11 cellular contexts compared by ENCODE assay signal in genomic region chr17:57288034-57288752, GRCh38. TPM values are rescaled to one million over a fixed set of nuclear protein-coding genes. Genes with fewer than 3 reads are reported as not detected.
DNase-seq lines count a peak whose midpoint lies in the region; ATAC-seq and TF ChIP-seq lines count a peak whose summit lies in the region.
"Had no signal": no experiment of that assay in that cellular context is flagged by ENCODE, and none has a peak within 500 bp of the region (broad histone marks: within the 10 kb centered on the region; RNA-seq: fewer than 3 reads in every experiment).

No MANE protein-coding gene starts in this region.

- CTCF ChIA-PET in Caco-2 (lab: Charles Lee): no interaction called here

- DNase-seq in Caco-2 (no peak), left cardiac atrium (peak; percentile 54), prostate gland (ENCODE audit: low spot score) (no peak), DMS53 treated with DMSO at 0.1 percent for 48 hours (lab: John Stamatoyannopoulos, UW; ENCODE audit: unreplicated experiment) (no peak), NCI-H1436 (lab: John Stamatoyannopoulos, UW) (no peak), kidney glomerular epithelial cell (lab: John Stamatoyannopoulos, UW) (no peak)
- no peak for DNase-seq in activated T-helper 1 cell treated with anti-CD3 and anti-CD28 coated beads, Interleukin-12 subunit alpha, Interleukin-12 subunit beta, Interleukin-2, Interleukin-4 antibody, amounts not matched to agents 30 ng/mL and 10 ng/mL and 1 ng/mL, durations not matched to agents 14 hours and 24 hours and 36 hours (ENCODE audit: low spot score)
- DNase-seq: activated naive CD4-positive, alpha-beta T cell treated with anti-CD3 and anti-CD28 coated beads for 36 hours; effector memory CD4-positive, alpha-beta T cell; NCI-H2171 had no signal

- no peak overlapping the region for H3K4me3 Mint-ChIP-seq in Caco-2 (ENCODE audit: unreplicated experiment)
- H3K4me3 Mint-ChIP-seq in activated T-helper 1 cell treated with anti-CD3 and anti-CD28 coated beads, Interleukin-12 subunit alpha, Interleukin-12 subunit beta, Interleukin-2, Interleukin-4 antibody, amounts not matched to agents 30 ng/mL and 10 ng/mL and 1 ng/mL, durations not matched to agents 14 hours and 24 hours and 36 hours: no peak overlapping the region
- H3K4me3 Mint-ChIP-seq: activated naive CD4-positive, alpha-beta T cell treated with anti-CD3 and anti-CD28 coated beads for 36 hours had no signal

- H3K27me3 Mint-ChIP-seq in Caco-2 (ENCODE audit: insufficient read depth, unreplicated experiment): no peaks in the 10 kb centered on the region
- no peaks in the 10 kb centered on the region for H3K27me3 Mint-ChIP-seq in activated T-helper 1 cell treated with anti-CD3 and anti-CD28 coated beads, Interleukin-12 subunit alpha, Interleukin-12 subunit beta, Interleukin-2, Interleukin-4 antibody, amounts not matched to agents 30 ng/mL and 10 ng/mL and 1 ng/mL, durations not matched to agents 14 hours and 24 hours and 36 hours (ENCODE audit: insufficient read depth)

- peaks cover 63% of the 10 kb centered on the region for H3K36me3 Mint-ChIP-seq in Caco-2 (ENCODE audit: insufficient read depth, unreplicated experiment)
- peaks cover 36% of the 10 kb centered on the region for H3K36me3 Mint-ChIP-seq in activated T-helper 1 cell treated with anti-CD3 and anti-CD28 coated beads, Interleukin-12 subunit alpha, Interleukin-12 subunit beta, Interleukin-2, Interleukin-4 antibody, amounts not matched to agents 30 ng/mL and 10 ng/mL and 1 ng/mL, durations not matched to agents 14 hours and 24 hours and 36 hours (ENCODE audit: low read depth)

- intact Hi-C loops in Caco-2 (cut with micrococcal nuclease; ENCODE audit: unreplicated experiment): no loop called here
- intact Hi-C loops in activated T-helper 1 cell treated with anti-CD3 and anti-CD28 coated beads, Interleukin-12 subunit alpha, Interleukin-12 subunit beta, Interleukin-2, Interleukin-4 antibody, amounts not matched to agents 30 ng/mL and 10 ng/mL and 1 ng/mL, durations not matched to agents 14 hours and 24 hours and 36 hours (cut with micrococcal nuclease): loop anchor here (5.0 kb wide), 1 partner anchor 314 kb away; no protein-coding TSS in a partner anchor
- intact Hi-C loops in left cardiac atrium (cut with DNase I): no loop called here
- intact Hi-C loops in prostate gland (cut with DNase I): no loop called here

- no TSS peak for BruUV-seq in Caco-2 (replicated peaks; lab: Mats Ljungman, UMichigan)

- H3K9me3 Mint-ChIP-seq in Caco-2 (ENCODE audit: unreplicated experiment): no peaks in the 10 kb centered on the region
- H3K9me3 Mint-ChIP-seq in activated T-helper 1 cell treated with anti-CD3 and anti-CD28 coated beads, Interleukin-12 subunit alpha, Interleukin-12 subunit beta, Interleukin-2, Interleukin-4 antibody, amounts not matched to agents 30 ng/mL and 10 ng/mL and 1 ng/mL, durations not matched to agents 14 hours and 24 hours and 36 hours: no peaks in the 10 kb centered on the region
- H3K9me3 Mint-ChIP-seq: activated naive CD4-positive, alpha-beta T cell treated with anti-CD3 and anti-CD28 coated beads for 36 hours had no signal

- 30% methylated on average over 10 of the region's 10 CpGs for WGBS in prostate gland

- H3K9me3 ChIP-seq in Caco-2: no peaks in the 10 kb centered on the region
- H3K9me3 ChIP-seq in prostate gland: no peaks in the 10 kb centered on the region

- no peak for TF ChIP-seq POLR2A in prostate gland (IDR thresholded peaks at IDR 0.05)

- H3K27me3 ChIP-seq in Caco-2 (replicated peaks; ENCODE audit: control insufficient read depth, insufficient read depth, low read length) (no peaks in the 10 kb centered on the region), prostate gland (replicated peaks; ENCODE audit: insufficient read depth) (no peaks in the 10 kb centered on the region)

- H3K4me1 ChIP-seq in Caco-2: peaks cover 30% of the 10 kb centered on the region
- peaks cover 20% of the 10 kb centered on the region for H3K4me1 ChIP-seq in prostate gland (replicated peaks)

- H3K36me3 ChIP-seq in Caco-2 (ENCODE audit: control insufficient read depth, insufficient read depth, low read length) (peaks cover 2% of the 10 kb centered on the region), prostate gland (no peaks in the 10 kb centered on the region)

- peaks cover 43% of the 10 kb centered on the region for H3K4me1 Mint-ChIP-seq in Caco-2 (ENCODE audit: low read depth, unreplicated experiment)
- H3K4me1 Mint-ChIP-seq in activated T-helper 1 cell treated with anti-CD3 and anti-CD28 coated beads, Interleukin-12 subunit alpha, Interleukin-12 subunit beta, Interleukin-2, Interleukin-4 antibody, amounts not matched to agents 30 ng/mL and 10 ng/mL and 1 ng/mL, durations not matched to agents 14 hours and 24 hours and 36 hours (ENCODE audit: low read depth): peaks cover 69% of the 10 kb centered on the region

- H3K4me3 ChIP-seq in Caco-2 (ENCODE audit: low read depth, low read length) (no peak overlapping the region), prostate gland (no peak overlapping the region)

- TF ChIP-seq CTCF in Caco-2 (IDR thresholded peaks at IDR 0.05; ENCODE audit: insufficient read depth in 1 of 2, low read depth in 1 of 2, low read length in 1 of 2, severe bottlenecking in 1 of 2, unreplicated experiment in 1 of 2): no peak
- no peak for TF ChIP-seq CTCF in prostate gland (IDR thresholded peaks at IDR 0.05)

- ATAC-seq in left cardiac atrium (peak; percentile 40 to 86), GM18511 (IDR thresholded peaks at IDR 0.05; ENCODE audit: unreplicated experiment) (no peak)

- H3K27ac ChIP-seq in prostate gland: peak overlapping the region; percentile 12 to 36

- POLR2A ChIA-PET in Caco-2 (lab: Charles Lee): no interaction called here

- H3K27ac Mint-ChIP-seq in Caco-2 (ENCODE audit: unreplicated experiment): peak overlapping the region; percentile 71
- H3K27ac Mint-ChIP-seq in activated T-helper 1 cell treated with anti-CD3 and anti-CD28 coated beads, Interleukin-12 subunit alpha, Interleukin-12 subunit beta, Interleukin-2, Interleukin-4 antibody, amounts not matched to agents 30 ng/mL and 10 ng/mL and 1 ng/mL, durations not matched to agents 14 hours and 24 hours and 36 hours: peak overlapping the region; percentile 15
- H3K27ac Mint-ChIP-seq: activated naive CD4-positive, alpha-beta T cell treated with anti-CD3 and anti-CD28 coated beads for 36 hours had no signal

RNA-seq across cellular contexts. Expression of gene MSI2, which starts 31.9 kb away (rescaled TPM):
- 174 and 185 TPM in 2 replicates for total RNA-seq in Caco-2 (2022)
- total RNA-seq in activated T-helper 1 cell treated with anti-CD3 and anti-CD28 coated beads, Interleukin-12 subunit alpha, Interleukin-12 subunit beta, Interleukin-2, Interleukin-4 antibody, amounts not matched to agents 30 ng/mL and 10 ng/mL and 1 ng/mL, durations not matched to agents 14 hours and 24 hours and 36 hours: 272 and 278 TPM in 2 replicates
- total RNA-seq in left cardiac atrium: 10 to 100 TPM; 84.1 to 95.5 TPM
- 10 to 100 TPM; 53.1 to 74.0 TPM for total RNA-seq in prostate gland
